8 cellular contexts compared by ENCODE assay signal in the genomic region with DNA sequence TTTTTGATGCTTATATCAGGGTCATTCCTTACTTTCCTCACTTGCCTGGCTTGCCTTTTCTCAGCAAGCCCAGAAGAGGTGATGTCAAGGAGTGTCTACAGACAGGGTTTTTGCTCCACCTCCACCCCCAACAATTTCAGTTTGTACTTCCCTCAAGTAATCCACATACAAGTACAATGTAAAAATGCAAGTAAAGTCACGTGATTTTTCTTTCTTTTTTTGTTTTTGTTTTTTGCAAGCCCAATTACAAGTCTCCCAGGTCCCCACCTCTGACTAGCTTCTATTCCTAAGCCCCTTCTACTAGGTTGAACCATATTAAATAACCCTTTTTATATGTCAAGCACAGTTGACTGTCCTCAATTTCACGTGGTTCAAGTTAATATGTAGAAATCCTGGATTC.
"Had no signal": no experiment of that assay in that cellular context is flagged by ENCODE, and none has a peak within 500 bp of the region (broad histone marks: within the 10 kb centered on the region; RNA-seq: fewer than 3 reads in every experiment).

No MANE protein-coding gene starts in this region.

- H3K4me3 ChIP-seq: GM12878 had no signal

- ATAC-seq: GM12878 had no signal

- FAIRE-seq: G401.6, GM12878, GM12891, GM12892, GM18507, GM19239 had no signal

- DNase-seq: GDM1, GF-D8 had no signal
